In the genomic region with DNA sequence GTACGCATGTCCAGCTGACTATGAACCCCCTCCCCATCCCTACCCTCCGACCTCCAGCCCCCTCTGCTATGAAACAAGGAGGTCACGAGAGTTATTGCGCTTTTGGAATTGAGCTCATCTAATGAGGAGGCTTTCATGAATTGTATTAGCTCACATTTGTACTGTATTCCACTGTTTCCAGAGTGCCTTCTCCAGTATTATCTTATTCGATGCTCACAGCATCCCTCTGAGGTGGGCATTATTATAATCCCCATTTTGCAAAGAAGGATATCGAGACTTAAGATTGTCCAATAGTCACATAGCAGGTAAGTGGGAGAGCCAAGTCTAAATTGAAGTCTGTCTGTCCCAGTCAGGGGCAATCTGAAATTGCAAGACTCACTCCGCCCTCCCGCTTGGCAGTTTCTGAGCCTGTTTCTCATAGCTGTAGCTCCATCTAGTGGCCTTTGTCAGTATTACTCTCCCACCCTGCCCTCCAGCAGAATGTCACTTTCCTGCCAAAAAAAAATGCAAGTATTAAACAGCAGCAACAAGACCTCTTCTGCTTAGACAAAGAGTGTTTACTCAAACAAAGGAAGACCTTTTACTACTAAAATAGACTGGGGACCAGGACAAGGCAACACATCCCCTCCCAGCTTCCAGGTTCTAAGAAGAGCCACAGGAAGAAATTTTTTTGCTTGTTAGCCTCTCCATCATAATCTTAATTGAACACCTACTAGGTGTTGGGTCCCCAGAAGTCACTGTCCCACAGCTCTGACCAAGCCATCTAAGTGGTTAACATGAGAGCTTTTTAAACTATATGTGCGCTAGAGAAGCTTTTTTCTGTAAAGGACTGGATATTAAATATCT, we compare ENCODE assay signal across 1 cellular context.
TF ChIP-seq lines count a peak whose summit lies in the region.

No MANE protein-coding gene starts in this region.

TF ChIP-seq in HepG2, 621 proteins besides CTCF, POLR2A, EP300 and RAD21 (continued from another document):
- TF ChIP-seq, protein P1, sequence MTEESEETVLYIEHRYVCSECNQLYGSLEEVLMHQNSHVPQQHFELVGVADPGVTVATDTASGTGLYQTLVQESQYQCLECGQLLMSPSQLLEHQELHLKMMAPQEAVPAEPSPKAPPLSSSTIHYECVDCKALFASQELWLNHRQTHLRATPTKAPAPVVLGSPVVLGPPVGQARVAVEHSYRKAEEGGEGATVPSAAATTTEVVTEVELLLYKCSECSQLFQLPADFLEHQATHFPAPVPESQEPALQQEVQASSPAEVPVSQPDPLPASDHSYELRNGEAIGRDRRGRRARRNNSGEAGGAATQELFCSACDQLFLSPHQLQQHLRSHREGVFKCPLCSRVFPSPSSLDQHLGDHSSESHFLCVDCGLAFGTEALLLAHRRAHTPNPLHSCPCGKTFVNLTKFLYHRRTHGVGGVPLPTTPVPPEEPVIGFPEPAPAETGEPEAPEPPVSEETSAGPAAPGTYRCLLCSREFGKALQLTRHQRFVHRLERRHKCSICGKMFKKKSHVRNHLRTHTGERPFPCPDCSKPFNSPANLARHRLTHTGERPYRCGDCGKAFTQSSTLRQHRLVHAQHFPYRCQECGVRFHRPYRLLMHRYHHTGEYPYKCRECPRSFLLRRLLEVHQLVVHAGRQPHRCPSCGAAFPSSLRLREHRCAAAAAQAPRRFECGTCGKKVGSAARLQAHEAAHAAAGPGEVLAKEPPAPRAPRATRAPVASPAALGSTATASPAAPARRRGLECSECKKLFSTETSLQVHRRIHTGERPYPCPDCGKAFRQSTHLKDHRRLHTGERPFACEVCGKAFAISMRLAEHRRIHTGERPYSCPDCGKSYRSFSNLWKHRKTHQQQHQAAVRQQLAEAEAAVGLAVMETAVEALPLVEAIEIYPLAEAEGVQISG (CRISPR knock-in tag; IDR thresholded peaks at IDR 0.05), result 0 out of 2 replicates have a peak, but pooled peaks have one; percentile 26
TF ChIP-seq in HepG2: peak in this region for 4.
